ENCODE assay signal across 19 cellular contexts in genomic region chr9:660227-660626, GRCh38.
A peak's percentile ranks its signal among the peaks of the same experiment; 100 is the strongest.
DNase-seq lines count a peak whose midpoint lies in the region; ATAC-seq and TF ChIP-seq lines count a peak whose summit lies in the region.
"Had no signal": no experiment of that assay in that cellular context is flagged by ENCODE, and none has a peak within 500 bp of the region (broad histone marks: within the 10 kb centered on the region; RNA-seq: fewer than 3 reads in every experiment).

No MANE protein-coding gene starts in this region.

- no peaks in the 10 kb centered on the region for H3K9me3 Mint-ChIP-seq in natural killer cell
- H3K9me3 Mint-ChIP-seq: activated CD4-positive, alpha-beta T cell treated with anti-CD3 and anti-CD28 coated beads, Interleukin-2, amount 10 ng/mL, durations not matched to agents 7 days and 5 days; dendritic cell treated with granulocyte-macrophage colony-stimulating factor and Interleukin-4, amounts not matched to agents 40 ng/mL and 50 ng/mL, for 4 days had no signal

- H3K27ac Mint-ChIP-seq in natural killer cell, result peak overlapping the region; percentile 42 to 57
- H3K27ac Mint-ChIP-seq: activated CD4-positive, alpha-beta T cell treated with anti-CD3 and anti-CD28 coated beads, Interleukin-2, amount 10 ng/mL, durations not matched to agents 7 days and 5 days; dendritic cell treated with granulocyte-macrophage colony-stimulating factor and Interleukin-4, amounts not matched to agents 40 ng/mL and 50 ng/mL, for 4 days had no signal

- ATAC-seq in GM21447 (IDR thresholded peaks at IDR 0.05; ENCODE audit: unreplicated experiment), result peak; percentile 70
- ATAC-seq in HG03575 (IDR thresholded peaks at IDR 0.05; ENCODE audit: extremely low read depth, insufficient number of reproducible peaks, low FRiP score, unreplicated experiment), result peak; percentile 53
- peak; percentile 51 to 65 (median 55) for ATAC-seq in natural killer cell
- ATAC-seq in sciatic nerve, result no peak
- ATAC-seq: left lung, SK-N-SH treated with all-trans-retinoic acid at 6 μM for 48 hours had no signal

- H3K4me3 Mint-ChIP-seq in natural killer cell, result peak overlapping the region; percentile 45
- H3K4me3 Mint-ChIP-seq: activated CD4-positive, alpha-beta T cell treated with anti-CD3 and anti-CD28 coated beads, Interleukin-2, amount 10 ng/mL, durations not matched to agents 7 days and 5 days; dendritic cell treated with granulocyte-macrophage colony-stimulating factor and Interleukin-4, amounts not matched to agents 40 ng/mL and 50 ng/mL, for 4 days had no signal

- peaks cover 0 to 2% of the 10 kb centered on the region in 2 donors for H3K27me3 Mint-ChIP-seq in natural killer cell (ENCODE audit: low read depth in 2 of 2)

- DNase-seq in GM12864 (ENCODE audit: low read depth) (peak; percentile 7), natural killer cell (no peak), sciatic nerve (ENCODE audit: low spot score) (no peak), NCI-H187 (lab: John Stamatoyannopoulos, UW) (no peak), NCI-H2196 treated with DMSO at 0.1 percent for 48 hours (lab: John Stamatoyannopoulos, UW; ENCODE audit: unreplicated experiment) (no peak)
- DNase-seq: activated CD4-positive, alpha-beta T cell treated with anti-CD3 and anti-CD28 coated beads, Interleukin-2, amount 10 ng/mL, durations not matched to agents 7 days and 5 days; activated naive CD4-positive, alpha-beta T cell treated with Interleukin-2 at 50 U/mL for 16 hours; BE2C; left lung; NCI-H1417; NCI-H2171 treated with DMSO at 0.1 percent for 48 hours; NCI-H774; PC-9; stimulated activated CD4-positive, alpha-beta T cell treated with anti-CD3 and anti-CD28 coated beads, Interleukin-4, amount 100 ng/mL, for 4 hours had no signal

- H3K4me3 ChIP-seq in GM12864 (ENCODE audit: low read depth, low read length), result no peak overlapping the region
- H3K4me3 ChIP-seq: left lung, PC-9, thyroid gland had no signal

- peaks cover 34 to 42% of the 10 kb centered on the region in 2 donors for H3K4me1 Mint-ChIP-seq in natural killer cell

- TF ChIP-seq CTCF in GM12864 (IDR thresholded peaks at IDR 0.05; ENCODE audit: low read depth, low read length, missing control alignments) (no peak), natural killer cell (IDR thresholded peaks at IDR 0.05) (no peak)

- intact Hi-C loops in natural killer cell (cut with micrococcal nuclease), result no loop called here
- intact Hi-C loops in sciatic nerve (cut with DNase I), result no loop called here

- H3K36me3 Mint-ChIP-seq in natural killer cell, result no peaks in the 10 kb centered on the region
